Comparison of ENCODE assay signal across 30 cellular contexts in the genomic region with DNA sequence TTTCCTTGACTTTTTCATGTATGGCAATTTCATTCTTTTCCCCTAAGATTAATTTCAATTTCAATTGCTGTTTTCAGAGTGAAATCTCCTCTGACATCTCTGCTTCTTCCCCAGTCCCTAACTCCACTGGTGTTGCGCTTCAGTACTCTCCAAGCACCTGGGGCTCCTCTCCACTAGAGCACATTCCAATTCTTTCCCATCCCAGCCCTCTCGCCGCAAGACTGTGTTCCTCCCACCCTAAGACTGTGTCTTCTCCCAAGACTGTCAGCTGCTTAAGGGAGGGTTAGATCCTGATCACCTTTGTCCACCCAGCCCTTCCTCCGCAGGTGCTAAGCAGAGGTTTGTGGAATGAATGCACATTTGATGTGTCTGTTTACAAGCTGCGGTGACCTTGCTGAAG.
"Had no signal": no experiment of that assay in that cellular context is flagged by ENCODE, and none has a peak within 500 bp of the region (broad histone marks: within the 10 kb centered on the region; RNA-seq: fewer than 3 reads in every experiment).

No MANE protein-coding gene starts in this region.

- H3K4me1 ChIP-seq: esophagus muscularis mucosa, foreskin keratinocyte, psoas muscle, sigmoid colon, upper lobe of left lung had no signal

- H3K4me3 Mint-ChIP-seq: mesothelial cell of epicardium; naive B cell; nephron; stimulated activated naive B cell treated with anti-CD40 and anti-IgM and Interleukin-4, amounts not matched to agents 10 μg/mL and 1 μg/mL and 100 μg/mL, for 72 hours; stimulated activated naive CD8-positive, alpha-beta T cell treated with anti-CD3 and anti-CD28 coated beads, Interleukin-15, Interleukin-2, amounts not matched to agents 100 ng/mL and 50 ng/mL, for 24 hours had no signal

- H3K4me1 Mint-ChIP-seq: mesothelial cell of epicardium, nephron had no signal

- H3K36me3 ChIP-seq: esophagus muscularis mucosa, gastroesophageal sphincter, heart right ventricle, ovary, sigmoid colon, thoracic aorta, tibial nerve, upper lobe of left lung had no signal

- H3K27me3 ChIP-seq: dorsolateral prefrontal cortex, esophagus muscularis mucosa, foreskin keratinocyte, gastroesophageal sphincter, heart right ventricle, ovary, sigmoid colon, tibial nerve, upper lobe of left lung had no signal

- H3K36me3 Mint-ChIP-seq: mesothelial cell of epicardium, naive B cell had no signal

- H3K27ac ChIP-seq: dorsolateral prefrontal cortex, esophagus muscularis mucosa, foreskin keratinocyte, gastroesophageal sphincter, heart right ventricle, ovary, psoas muscle, sigmoid colon, thoracic aorta, tibial nerve, upper lobe of left lung had no signal

- FAIRE-seq: colon, endothelial cell of umbilical vein, keratinocyte, urothelium cell line had no signal

- H3K27ac Mint-ChIP-seq: mesothelial cell of epicardium; naive B cell; nephron; stimulated activated naive B cell treated with anti-CD40 and anti-IgM and Interleukin-4, amounts not matched to agents 10 μg/mL and 1 μg/mL and 100 μg/mL, for 72 hours; stimulated activated naive CD8-positive, alpha-beta T cell treated with anti-CD3 and anti-CD28 coated beads, Interleukin-15, Interleukin-2, amounts not matched to agents 100 ng/mL and 50 ng/mL, for 24 hours had no signal

- DNase-seq: dorsolateral prefrontal cortex; effector CD4-positive, alpha-beta T cell; foreskin keratinocyte; heart right ventricle; hippocampal formation; mesenchymal stem cell; mucosa of descending colon; naive B cell; occipital lobe; ovary; posterior cingulate gyrus; psoas muscle; right cardiac atrium; sigmoid colon; stimulated activated CD4-positive, alpha-beta T cell treated with anti-CD3 and anti-CD28 coated beads, Interleukin-2, amount 100 ng/mL, for 24 hours; stimulated activated CD4-positive, alpha-beta T cell treated with anti-CD3 and anti-CD28 coated beads, Interleukin-4, amount 100 ng/mL, for 24 hours; stimulated activated naive B cell treated with anti-CD40 and anti-IgM and Interleukin-4, amounts not matched to agents 10 μg/mL and 1 μg/mL and 100 μg/mL, for 72 hours; upper lobe of left lung had no signal

- ATAC-seq: foreskin keratinocyte; gastroesophageal sphincter; heart right ventricle; left lobe of liver; mucosa of descending colon; psoas muscle; right cardiac atrium; stimulated activated naive B cell treated with anti-CD40 and anti-IgM and Interleukin-4, amounts not matched to agents 10 μg/mL and 1 μg/mL and 100 μg/mL, for 72 hours had no signal

- H3K9me3 ChIP-seq: esophagus muscularis mucosa, gastroesophageal sphincter, mucosa of descending colon, ovary, psoas muscle, sigmoid colon, thoracic aorta, tibial nerve, upper lobe of left lung had no signal

- H3K9me3 Mint-ChIP-seq: stimulated activated naive CD8-positive, alpha-beta T cell treated with anti-CD3 and anti-CD28 coated beads, Interleukin-15, Interleukin-2, amounts not matched to agents 100 ng/mL and 50 ng/mL, for 24 hours had no signal

- H3K4me3 ChIP-seq: dorsolateral prefrontal cortex, esophagus muscularis mucosa, gastroesophageal sphincter, heart right ventricle, mucosa of descending colon, ovary, psoas muscle, sigmoid colon, thoracic aorta, tibial nerve, upper lobe of left lung had no signal
